10 cellular contexts compared by ENCODE assay signal in genomic region chr3:192422998-192423349, GRCh38.
A peak's percentile ranks its signal among the peaks of the same experiment; 100 is the strongest.
DNase-seq lines count a peak whose midpoint lies in the region; ATAC-seq and TF ChIP-seq lines count a peak whose summit lies in the region.
"Had no signal": no experiment of that assay in that cellular context is flagged by ENCODE, and none has a peak within 500 bp of the region (broad histone marks: within the 10 kb centered on the region; RNA-seq: fewer than 3 reads in every experiment).

No MANE protein-coding gene starts in this region.

- intact Hi-C loops in gastrocnemius medialis (cut with DNase I; ENCODE audit: low total_unique reads) = no loop called here

- H2BK120ac ChIP-seq in mesendoderm (ENCODE audit: low read depth, low read length) = no peak overlapping the region

- no peaks in the 10 kb centered on the region for H3K9me2 ChIP-seq in GM23338 (ENCODE audit: insufficient read depth)

- H3K4me2 ChIP-seq in GM23338 = no peak overlapping the region
- no peak overlapping the region for H3K4me2 ChIP-seq in mesendoderm (ENCODE audit: low read length)

- no peak overlapping the region for H3K56ac ChIP-seq in mesendoderm (ENCODE audit: low read length)

- H3K27me3 ChIP-seq in GM23338 (ENCODE audit: insufficient read depth) = no peaks in the 10 kb centered on the region
- H3K27me3 ChIP-seq in mesendoderm (ENCODE audit: insufficient read depth, low read length, poor library complexity) = no peaks in the 10 kb centered on the region
- no peaks in the 10 kb centered on the region for H3K27me3 ChIP-seq in gastrocnemius medialis

- peaks cover 33% of the 10 kb centered on the region for H3K4me1 Mint-ChIP-seq in GM23338
- peaks cover 40% of the 10 kb centered on the region for H3K4me1 Mint-ChIP-seq in WTC11

- H3K27ac ChIP-seq in GM23338 (ENCODE audit: low read depth) (no peak overlapping the region), mesendoderm (ENCODE audit: low read depth, low read length) (no peak overlapping the region), gastrocnemius medialis (no peak overlapping the region)

- H4K5ac ChIP-seq in mesendoderm (ENCODE audit: low read length) = peak overlapping the region; percentile 22

- TF ChIP-seq CTCF in GM23338 (conservative IDR thresholded peaks at IDR 0.05; ENCODE audit: low read depth in 2 of 2) (peak; percentile 50 to 58), WTC11 (IDR thresholded peaks at IDR 0.05) (peak; percentile 11; the same call in 1 of the 2 replicates), gastrocnemius medialis (IDR thresholded peaks at IDR 0.05 in 4 of 5, conservative IDR thresholded peaks at IDR 0.05 in 1 of 5) (no peak)

- H3K4me3 Mint-ChIP-seq in GM23338 (no peak overlapping the region), WTC11 (no peak overlapping the region)
- H3K4me3 Mint-ChIP-seq: stimulated activated naive CD8-positive, alpha-beta T cell treated with anti-CD3 and anti-CD28 coated beads, Interleukin-15, Interleukin-2, amounts not matched to agents 100 ng/mL and 50 ng/mL, for 24 hours had no signal

- POLR2A ChIA-PET in WTC11 (lab: Charles Lee) = interaction anchor here (0.7 kb wide), 1 partner anchor 14 kb away, joined by 3 read pairs; no protein-coding TSS in a partner anchor

- H3K27ac Mint-ChIP-seq in GM23338 = no peak overlapping the region
- H3K27ac Mint-ChIP-seq in WTC11 = no peak overlapping the region
- H3K27ac Mint-ChIP-seq in activated naive CD4-positive, alpha-beta T cell treated with anti-CD3 and anti-CD28 coated beads, Interleukin-2, amount 50 U/mL, for 72 hours = no peak overlapping the region
- H3K27ac Mint-ChIP-seq: stimulated activated naive CD8-positive, alpha-beta T cell treated with anti-CD3 and anti-CD28 coated beads, Interleukin-15, Interleukin-2, amounts not matched to agents 100 ng/mL and 50 ng/mL, for 24 hours had no signal

- H3K36me3 ChIP-seq in GM23338 (ENCODE audit: insufficient read depth) (no peaks in the 10 kb centered on the region), mesendoderm (ENCODE audit: control insufficient read depth, insufficient read depth, low read length) (no peaks in the 10 kb centered on the region), gastrocnemius medialis (no peaks in the 10 kb centered on the region)

- peak; percentile 37 for DNase-seq in GM23338 (ENCODE audit: low spot score)
- peak; percentile 37 for DNase-seq in NCI-H1436 (lab: John Stamatoyannopoulos, UW)
- no peak for DNase-seq in WTC11 (ENCODE audit: low spot score)
- peak; percentile 32 for DNase-seq in mesendoderm
- no peak for DNase-seq in gastrocnemius medialis
- DNase-seq in stimulated activated CD4-positive, alpha-beta T cell treated with anti-CD3 and anti-CD28 coated beads, Interleukin-15, amount 100 ng/mL, for 24 hours = no peak
- DNase-seq in occipital lobe (lab: John Stamatoyannopoulos, UW) = no peak
- no peak for DNase-seq in activated naive CD4-positive, alpha-beta T cell treated with anti-CD3 and anti-CD28 coated beads, Interleukin-2, amount 50 U/mL, for 72 hours (ENCODE audit: low spot score in 2 of 2)

- H3K23ac ChIP-seq in mesendoderm (ENCODE audit: low read length) = no peak overlapping the region

- H3K4me1 ChIP-seq in GM23338 (ENCODE audit: insufficient read depth) = peaks cover 5% of the 10 kb centered on the region
- peaks cover 8% of the 10 kb centered on the region for H3K4me1 ChIP-seq in mesendoderm (ENCODE audit: control insufficient read depth, low read depth, low read length)
- H3K4me1 ChIP-seq in gastrocnemius medialis = no peaks in the 10 kb centered on the region

- no peaks in the 10 kb centered on the region for H3F3A ChIP-seq in GM23338 (replicated peaks; ENCODE audit: low read depth)

- H3K27me3 Mint-ChIP-seq in GM23338 (ENCODE audit: insufficient read depth, low read depth, poor library complexity) (no peaks in the 10 kb centered on the region), WTC11 (ENCODE audit: low read depth) (peaks cover 11% of the 10 kb centered on the region)

- H3K79me1 ChIP-seq in mesendoderm (ENCODE audit: low read length) = no peaks in the 10 kb centered on the region

- H4K20me1 ChIP-seq in GM23338 (replicated peaks; ENCODE audit: insufficient read depth) = no peaks in the 10 kb centered on the region

- H3K4me3 ChIP-seq in GM23338 (no peak overlapping the region), mesendoderm (ENCODE audit: low read length) (no peak overlapping the region), gastrocnemius medialis (no peak overlapping the region)

- H3K79me2 ChIP-seq in GM23338 (replicated peaks; ENCODE audit: insufficient read depth) (no peaks in the 10 kb centered on the region), mesendoderm (ENCODE audit: control insufficient read depth, insufficient read depth, low read length) (no peaks in the 10 kb centered on the region)

- H3K36me3 Mint-ChIP-seq in GM23338 (ENCODE audit: low read depth) = peaks cover 4% of the 10 kb centered on the region; the same call in 1 of the 3 replicates
- no peaks in the 10 kb centered on the region for H3K36me3 Mint-ChIP-seq in WTC11
- H3K36me3 Mint-ChIP-seq in activated naive CD4-positive, alpha-beta T cell treated with anti-CD3 and anti-CD28 coated beads, Interleukin-2, amount 50 U/mL, for 72 hours = no peaks in the 10 kb centered on the region

- H3K9me3 Mint-ChIP-seq in GM23338 (no peaks in the 10 kb centered on the region; the same call in 2 of the 3 replicates), WTC11 (peaks cover 4% of the 10 kb centered on the region; the same call in 1 of the 2 replicates)
- H3K9me3 Mint-ChIP-seq in activated naive CD4-positive, alpha-beta T cell treated with anti-CD3 and anti-CD28 coated beads, Interleukin-2, amount 50 U/mL, for 72 hours = no peaks in the 10 kb centered on the region
- H3K9me3 Mint-ChIP-seq: stimulated activated naive CD8-positive, alpha-beta T cell treated with anti-CD3 and anti-CD28 coated beads, Interleukin-15, Interleukin-2, amounts not matched to agents 100 ng/mL and 50 ng/mL, for 24 hours had no signal

- no CpG with 5 or more reads among the region's 2 CpGs for WGBS in mesendoderm (ENCODE audit: extremely low coverage, insufficient coverage, low lambda C conversion rate)

- CTCF ChIA-PET in WTC11 (lab: Charles Lee) = interaction anchor here (0.6 to 2.7 kb wide), 26 partner anchors 8 to 529 kb away, joined by 3 to 22 read pairs (median 4); no protein-coding TSS in a partner anchor

- no peak for TF ChIP-seq POLR2A in gastrocnemius medialis (IDR thresholded peaks at IDR 0.05)

- H2AFZ ChIP-seq in GM23338 = no peak overlapping the region

- H2BK15ac ChIP-seq in mesendoderm (replicated peaks; ENCODE audit: low read depth) = no peak overlapping the region

- in situ Hi-C loops in gastrocnemius medialis (cut with MboI; ENCODE audit: low sequenced_read_pairs in 4 of 4) = no loop called here

- no peak; the same call in 2 of the 3 replicates for ATAC-seq in GM23338
- ATAC-seq in WTC11 = peak; percentile 52
- no peak for ATAC-seq in gastrocnemius medialis
- ATAC-seq in activated naive CD4-positive, alpha-beta T cell treated with anti-CD3 and anti-CD28 coated beads, Interleukin-2, amount 50 U/mL, for 72 hours = no peak
- ATAC-seq: sciatic nerve had no signal

- H3K4ac ChIP-seq in mesendoderm (ENCODE audit: low read depth, low read length) = no peak overlapping the region

- peak overlapping the region; percentile 12 for H2BK5ac ChIP-seq in mesendoderm (ENCODE audit: low read length)

- no peak overlapping the region for H3K18ac ChIP-seq in mesendoderm (ENCODE audit: low read length)

- H3K9ac ChIP-seq in mesendoderm (ENCODE audit: low read length) = no peak overlapping the region

- no peak overlapping the region for H2AK5ac ChIP-seq in mesendoderm (ENCODE audit: low read length)

- no peaks in the 10 kb centered on the region for H3K9me3 ChIP-seq in gastrocnemius medialis

- H4K8ac ChIP-seq in mesendoderm (ENCODE audit: low read depth, low read length) = no peak overlapping the region

TF ChIP-seq in WTC11, 78 proteins besides CTCF, POLR2A, EP300 and RAD21 (continues in another document):
- TF ChIP-seq ZNF138 (CRISPR knock-in tag; conservative IDR thresholded peaks at IDR 0.05) (no peak), JUN (CRISPR knock-in tag; IDR thresholded peaks at IDR 0.05) (no peak), ZNF396 (CRISPR knock-in tag; IDR thresholded peaks at IDR 0.05; ENCODE audit: borderline replicate concordance) (no peak), TEAD4 (CRISPR knock-in tag; IDR thresholded peaks at IDR 0.05) (no peak), FOXP1 (CRISPR knock-in tag; IDR thresholded peaks at IDR 0.05; ENCODE audit: borderline replicate concordance) (no peak), TCF7 (CRISPR knock-in tag; IDR thresholded peaks at IDR 0.05; ENCODE audit: low read depth) (no peak), GRHL2 (CRISPR knock-in tag; IDR thresholded peaks at IDR 0.05; ENCODE audit: insufficient replicate concordance, severe bottlenecking) (no peak), SMAD3 (CRISPR knock-in tag; IDR thresholded peaks at IDR 0.05; ENCODE audit: borderline replicate concordance) (no peak), NFE2L1 (CRISPR knock-in tag; IDR thresholded peaks at IDR 0.05) (no peak), ZNF281 (CRISPR knock-in tag; IDR thresholded peaks at IDR 0.05) (no peak), TP53 (CRISPR knock-in tag; IDR thresholded peaks at IDR 0.05) (no peak)

Comparison
In these comparisons a context has a peak if more than half of its experiments do, and no peak if none do; other contexts are left out.
1. DNase-seq: peak in GM23338 (single experiment), NCI-H1436 (single experiment) and mesendoderm (single experiment); none in WTC11 (single experiment), gastrocnemius medialis (0 of 2), stimulated activated CD4-positive, alpha-beta T cell treated with anti-CD3 and anti-CD28 coated beads, Interleukin-15, amount 100 ng/mL, for 24 hours (single experiment), occipital lobe (single experiment) and activated naive CD4-positive, alpha-beta T cell treated with anti-CD3 and anti-CD28 coated beads, Interleukin-2, amount 50 U/mL, for 72 hours (0 of 2).
2. CTCF ChIP-seq: peak in GM23338 (2 of 2) and WTC11 (single experiment); none in gastrocnemius medialis (0 of 5).